In genomic region chr4:6692379-6692778, GRCh38 we compare ENCODE assay signal across 15 cellular contexts. TPM values are rescaled to one million over a fixed set of nuclear protein-coding genes. Genes with fewer than 3 reads are reported as not detected.
A peak's percentile ranks its signal among the peaks of the same experiment; 100 is the strongest.
DNase-seq lines count a peak whose midpoint lies in the region; ATAC-seq and FAIRE-seq lines count a peak whose summit lies in the region.
"Had no signal": no experiment of that assay in that cellular context is flagged by ENCODE, and none has a peak within 500 bp of the region (broad histone marks: within the 10 kb centered on the region; RNA-seq: fewer than 3 reads in every experiment).

No MANE protein-coding gene starts in this region.

- peak overlapping the region; percentile 68 to 98 for H3K27ac Mint-ChIP-seq in stimulated activated naive CD8-positive, alpha-beta T cell treated with anti-CD3 and anti-CD28 coated beads, Interleukin-15, amount 100 ng/mL, for 72 hours
- peak overlapping the region; percentile 87 for H3K27ac Mint-ChIP-seq in activated T-helper 17 cell treated with anti-CD3 and anti-CD28 coated beads, Interleukin-2, amount 50 U/mL, for 72 hours
- H3K27ac Mint-ChIP-seq in naive thymus-derived CD4-positive, alpha-beta T cell, result peak overlapping the region in 8 of 9 donors; percentile 80 to 99 (median 94)

- peaks cover 87 to 90% of the 10 kb centered on the region in 2 donors for H3K4me1 ChIP-seq in naive thymus-derived CD4-positive, alpha-beta T cell (ENCODE audit: control insufficient read depth in 2 of 2, insufficient read depth in 2 of 2, low read length in 2 of 2)
- H3K4me1 ChIP-seq in right cardiac atrium (ENCODE audit: control insufficient read depth, insufficient read depth, low read length), result peaks cover 12% of the 10 kb centered on the region
- H3K4me1 ChIP-seq: uterus had no signal

- CTCF ChIA-PET in naive thymus-derived CD4-positive, alpha-beta T cell (lab: Charles Lee), result interaction anchor here (1.5 kb wide), 1 partner anchor 17 kb away, joined by 8 read pairs; no protein-coding TSS in a partner anchor

- no peaks in the 10 kb centered on the region for H3K9me3 ChIP-seq in naive thymus-derived CD4-positive, alpha-beta T cell (ENCODE audit: control insufficient read depth in 2 of 3, low read length in 3 of 3)
- H3K9me3 ChIP-seq in right cardiac atrium (ENCODE audit: control insufficient read depth, low read length), result no peaks in the 10 kb centered on the region
- H3K9me3 ChIP-seq: uterus had no signal

- H3K27me3 ChIP-seq in naive thymus-derived CD4-positive, alpha-beta T cell (ENCODE audit: control insufficient read depth in 2 of 2, insufficient read depth in 2 of 2, low read length in 2 of 2), result no peaks in the 10 kb centered on the region
- H3K27me3 ChIP-seq in right cardiac atrium (ENCODE audit: control insufficient read depth, insufficient read depth), result no peaks in the 10 kb centered on the region
- H3K27me3 ChIP-seq: uterus had no signal

- intact Hi-C loops in naive thymus-derived CD4-positive, alpha-beta T cell (cut with micrococcal nuclease), result no loop called here
- intact Hi-C loops in right cardiac atrium (cut with DNase I), result no loop called here

- H3K36me3 Mint-ChIP-seq in activated T-helper 17 cell treated with anti-CD3 and anti-CD28 coated beads, Interleukin-2, amount 50 U/mL, for 72 hours (ENCODE audit: low read depth), result no peaks in the 10 kb centered on the region
- H3K36me3 Mint-ChIP-seq in naive thymus-derived CD4-positive, alpha-beta T cell, result peaks cover 0 to 22% (median 0%) of the 10 kb centered on the region in 5 donors

- 87% methylated on average over 8 of the region's 8 CpGs for WGBS in right cardiac atrium

- DNase-seq in stimulated activated naive CD8-positive, alpha-beta T cell treated with anti-CD3 and anti-CD28 coated beads, Interleukin-15, amount 100 ng/mL, for 72 hours, result no peak
- DNase-seq in stimulated activated naive CD8-positive, alpha-beta T cell treated with anti-CD3 and anti-CD28 coated beads, Interleukin-15, Interleukin-2, amounts not matched to agents 100 U/mL and 50 U/mL, for 24 hours, result no peak
- no peak for DNase-seq in naive thymus-derived CD4-positive, alpha-beta T cell
- DNase-seq in right cardiac atrium (no peak), ACHN (no peak), urothelium cell line (ENCODE audit: low spot score) (no peak)
- DNase-seq: AML-193; amniotic stem cell; NCI-H187 treated with DMSO at 0.1 percent for 48 hours; stimulated activated CD8-positive, alpha-beta memory T cell treated with anti-CD3 and anti-CD28 coated beads, Interleukin-4, amount 100 ng/mL, for 48 hours; uterus had no signal

- POLR2A ChIA-PET in naive thymus-derived CD4-positive, alpha-beta T cell (lab: Charles Lee), result interaction anchor here (0.5 to 19.4 kb wide), 4 partner anchors 17 to 376 kb away, joined by 3 to 552 read pairs (median 204); partner anchors contain the start of genes BLOC1S4, GRPEL1 and MRFAP1L1

- H3K4me3 Mint-ChIP-seq in stimulated activated naive CD8-positive, alpha-beta T cell treated with anti-CD3 and anti-CD28 coated beads, Interleukin-15, amount 100 ng/mL, for 72 hours, result peak overlapping the region in 1 of 2 donors; percentile 81
- peak overlapping the region; percentile 81 for H3K4me3 Mint-ChIP-seq in activated T-helper 17 cell treated with anti-CD3 and anti-CD28 coated beads, Interleukin-2, amount 50 U/mL, for 72 hours
- H3K4me3 Mint-ChIP-seq in naive thymus-derived CD4-positive, alpha-beta T cell, result peak overlapping the region in 5 of 10 donors; percentile 6 to 73 (median 28)

- ATAC-seq in stimulated activated naive CD8-positive, alpha-beta T cell treated with anti-CD3 and anti-CD28 coated beads, Interleukin-15, amount 100 ng/mL, for 72 hours, result no peak
- no peak for ATAC-seq in stimulated activated naive CD8-positive, alpha-beta T cell treated with anti-CD3 and anti-CD28 coated beads, Interleukin-15, Interleukin-2, amounts not matched to agents 100 U/mL and 50 U/mL, for 24 hours
- ATAC-seq in activated T-helper 17 cell treated with anti-CD3 and anti-CD28 coated beads, Interleukin-2, amount 50 U/mL, for 72 hours (replicated peaks), result no peak
- no peak for ATAC-seq in naive thymus-derived CD4-positive, alpha-beta T cell
- ATAC-seq in HG03439 (IDR thresholded peaks at IDR 0.05; ENCODE audit: unreplicated experiment) (no peak), right cardiac atrium (no peak)

- no peaks in the 10 kb centered on the region for H3K36me3 ChIP-seq in naive thymus-derived CD4-positive, alpha-beta T cell (ENCODE audit: control insufficient read depth in 2 of 3, insufficient read depth in 3 of 3, low read length in 3 of 3)
- H3K36me3 ChIP-seq: uterus had no signal

- H3K4me3 ChIP-seq in naive thymus-derived CD4-positive, alpha-beta T cell (ENCODE audit: low read length), result no peak overlapping the region
- H3K4me3 ChIP-seq in right cardiac atrium (ENCODE audit: low read length), result no peak overlapping the region
- H3K4me3 ChIP-seq: uterus had no signal

- H3K4me1 Mint-ChIP-seq in stimulated activated naive CD8-positive, alpha-beta T cell treated with anti-CD3 and anti-CD28 coated beads, Interleukin-15, amount 100 ng/mL, for 72 hours, result peaks cover 92% of the 10 kb centered on the region
- peaks cover 64% of the 10 kb centered on the region for H3K4me1 Mint-ChIP-seq in activated T-helper 17 cell treated with anti-CD3 and anti-CD28 coated beads, Interleukin-2, amount 50 U/mL, for 72 hours
- peaks cover 63 to 94% (median 92%) of the 10 kb centered on the region in 7 donors for H3K4me1 Mint-ChIP-seq in naive thymus-derived CD4-positive, alpha-beta T cell

- in situ Hi-C loops in ACHN (cut with HindIII; ENCODE audit: low pct_ligation_motif_present, low pct_unique_long_range_greater_than_20kb, low sequenced_read_pairs), result no loop called here

- H3K9me3 Mint-ChIP-seq in stimulated activated naive CD8-positive, alpha-beta T cell treated with anti-CD3 and anti-CD28 coated beads, Interleukin-15, amount 100 ng/mL, for 72 hours, result no peaks in the 10 kb centered on the region
- no peaks in the 10 kb centered on the region for H3K9me3 Mint-ChIP-seq in activated T-helper 17 cell treated with anti-CD3 and anti-CD28 coated beads, Interleukin-2, amount 50 U/mL, for 72 hours
- H3K9me3 Mint-ChIP-seq in naive thymus-derived CD4-positive, alpha-beta T cell, result peaks cover 0 to 2% (median 0%) of the 10 kb centered on the region in 11 donors

- H3K27ac ChIP-seq in naive thymus-derived CD4-positive, alpha-beta T cell (ENCODE audit: low read depth, low read length), result no peak overlapping the region
- H3K27ac ChIP-seq in right cardiac atrium (ENCODE audit: low read length), result no peak overlapping the region
- H3K27ac ChIP-seq: uterus had no signal

- no peak for FAIRE-seq in urothelium cell line (lab: Jason Lieb, UNC)
- FAIRE-seq: GM19239 had no signal

- no peaks in the 10 kb centered on the region for H3K27me3 Mint-ChIP-seq in stimulated activated naive CD8-positive, alpha-beta T cell treated with anti-CD3 and anti-CD28 coated beads, Interleukin-15, amount 100 ng/mL, for 72 hours
- no peaks in the 10 kb centered on the region for H3K27me3 Mint-ChIP-seq in activated T-helper 17 cell treated with anti-CD3 and anti-CD28 coated beads, Interleukin-2, amount 50 U/mL, for 72 hours
- no peaks in the 10 kb centered on the region for H3K27me3 Mint-ChIP-seq in naive thymus-derived CD4-positive, alpha-beta T cell

RNA-seq across cellular contexts. Expression of gene S100P, which starts 1.3 kb away (rescaled TPM):
- total RNA-seq in activated T-helper 17 cell treated with anti-CD3 and anti-CD28 coated beads, Interleukin-2, amount 50 U/mL, for 72 hours, result 1 to 10 TPM in 1 of 2 donors, under 1 TPM in 1; 0.87 to 2.5 TPM
- 10 to 100 TPM in 2 of 5 experiments, 1 to 10 TPM in 1, under 1 TPM in 1, not detected in 1; 0.65 to 15.7 (median 8.0) TPM for total RNA-seq in naive thymus-derived CD4-positive, alpha-beta T cell
- polyA plus RNA-seq in naive thymus-derived CD4-positive, alpha-beta T cell, result not detected
- 1 to 10 TPM in 1 of 4 donors, not detected in 3; 1.5 TPM for total RNA-seq in right cardiac atrium
- polyA plus RNA-seq in right cardiac atrium, result 0.16 TPM
- total RNA-seq: G401 had no signal

RNA-seq across cellular contexts. Expression of gene MRFAP1L1, which starts 17.3 kb away (rescaled TPM):
- total RNA-seq in activated T-helper 17 cell treated with anti-CD3 and anti-CD28 coated beads, Interleukin-2, amount 50 U/mL, for 72 hours, result 10 to 100 TPM; 35.8 to 53.6 TPM
- 100 to 1,000 TPM in 2 of 5 experiments, 10 to 100 TPM in 3; 24.8 to 124 (median 73.6) TPM for total RNA-seq in naive thymus-derived CD4-positive, alpha-beta T cell
- 100 to 1,000 TPM; 116 to 160 TPM for polyA plus RNA-seq in naive thymus-derived CD4-positive, alpha-beta T cell
- 10 to 100 TPM; 51.9 to 58.6 (median 54.1) TPM for total RNA-seq in right cardiac atrium
- 73.4 TPM for polyA plus RNA-seq in right cardiac atrium

RNA-seq across cellular contexts. Expression of gene BLOC1S4, which starts 23.6 kb away (rescaled TPM):
- 10 to 100 TPM; 15.9 to 17.7 TPM for total RNA-seq in activated T-helper 17 cell treated with anti-CD3 and anti-CD28 coated beads, Interleukin-2, amount 50 U/mL, for 72 hours
- total RNA-seq in naive thymus-derived CD4-positive, alpha-beta T cell, result 10 to 100 TPM; 18.7 to 45.9 (median 25.0) TPM
- 10 to 100 TPM; 69.6 to 80.3 TPM for polyA plus RNA-seq in naive thymus-derived CD4-positive, alpha-beta T cell
- total RNA-seq in right cardiac atrium, result 1 to 10 TPM; 7.5 to 9.1 (median 8.4) TPM
- polyA plus RNA-seq in right cardiac atrium, result 7.0 TPM

RNA-seq across cellular contexts. Expression of gene MRFAP1, which starts 51.9 kb away (rescaled TPM):
- total RNA-seq in activated T-helper 17 cell treated with anti-CD3 and anti-CD28 coated beads, Interleukin-2, amount 50 U/mL, for 72 hours, result 10 to 100 TPM; 86.7 to 96.7 TPM
- total RNA-seq in naive thymus-derived CD4-positive, alpha-beta T cell, result 100 to 1,000 TPM; 120 to 187 (median 139) TPM
- polyA plus RNA-seq in naive thymus-derived CD4-positive, alpha-beta T cell, result 100 to 1,000 TPM; 180 to 199 TPM
- 100 to 1,000 TPM; 250 to 276 (median 263) TPM for total RNA-seq in right cardiac atrium
- 335 TPM for polyA plus RNA-seq in right cardiac atrium
